In genomic region chr18:79625924-79626561, GRCh38 we compare ENCODE assay signal across 15 cellular contexts. TPM values are rescaled to one million over a fixed set of nuclear protein-coding genes. Genes with fewer than 3 reads are reported as not detected.
A peak's percentile ranks its signal among the peaks of the same experiment; 100 is the strongest.
DNase-seq lines count a peak whose midpoint lies in the region; ATAC-seq, FAIRE-seq and TF ChIP-seq lines count a peak whose summit lies in the region.
"Had no signal": no experiment of that assay in that cellular context is flagged by ENCODE, and none has a peak within 500 bp of the region (broad histone marks: within the 10 kb centered on the region; RNA-seq: fewer than 3 reads in every experiment).

No MANE protein-coding gene starts in this region.

- no peak overlapping the region for H3K4me3 ChIP-seq in BLaER1 treated with 17β-estradiol and CSF1 and Interleukin-3, amounts not matched to agents 10 nM and 100 nM
- peak overlapping the region; percentile 31; the same call in 1 of the 2 replicates for H3K4me3 ChIP-seq in Karpas-422 (ENCODE audit: low read length)
- H3K4me3 ChIP-seq: GM23248 had no signal

- no peaks in the 10 kb centered on the region for H3K79me2 ChIP-seq in Karpas-422 (ENCODE audit: low read length)

- H3K27me3 Mint-ChIP-seq in glutamatergic neuron (ENCODE audit: unreplicated experiment): peaks cover 4% of the 10 kb centered on the region

- no peaks in the 10 kb centered on the region for H3K9me2 ChIP-seq in Karpas-422 (replicated peaks; ENCODE audit: insufficient read depth, low read length)

- no peaks in the 10 kb centered on the region for H3K9me3 ChIP-seq in BLaER1 treated with 17β-estradiol and CSF1 and Interleukin-3, amounts not matched to agents 10 nM and 100 nM (replicated peaks in 1 of 11)
- no peaks in the 10 kb centered on the region for H3K9me3 ChIP-seq in Karpas-422 (ENCODE audit: low read length)

- TF ChIP-seq CTCF in glutamatergic neuron (IDR thresholded peaks at IDR 0.05; ENCODE audit: partially characterized antibody, unreplicated experiment): no peak
- no peak for TF ChIP-seq CTCF in D721Med (IDR thresholded peaks at IDR 0.05; ENCODE audit: insufficient read depth, missing control alignments)

- ATAC-seq in sciatic nerve: peak; percentile 17

- peaks cover 4% of the 10 kb centered on the region for H3K36me3 Mint-ChIP-seq in glutamatergic neuron (ENCODE audit: unreplicated experiment)
- H3K36me3 Mint-ChIP-seq: CD8-positive, alpha-beta memory T cell had no signal

- H3K36me3 ChIP-seq in BLaER1 treated with 17β-estradiol and CSF1 and Interleukin-3, amounts not matched to agents 10 nM and 100 nM: no peaks in the 10 kb centered on the region
- H3K36me3 ChIP-seq in Karpas-422 (ENCODE audit: insufficient read depth, low read length): no peaks in the 10 kb centered on the region

- peak overlapping the region in 8 of 11 experiments; percentile 7 to 68 (median 39); a peak in 13 of 22 replicates for H3K27ac ChIP-seq in BLaER1 treated with 17β-estradiol and CSF1 and Interleukin-3, amounts not matched to agents 10 nM and 100 nM
- no peak overlapping the region for H3K27ac ChIP-seq in Karpas-422 (ENCODE audit: low read length)
- H3K27ac ChIP-seq: GM23248 had no signal

- peaks cover 4% of the 10 kb centered on the region for H3K4me1 Mint-ChIP-seq in glutamatergic neuron (ENCODE audit: low read depth, unreplicated experiment)

- H2AFZ ChIP-seq in Karpas-422 (ENCODE audit: low read length): no peak overlapping the region
- H2AFZ ChIP-seq: GM23248 had no signal

- intact Hi-C loops in sciatic nerve (cut with DNase I): no loop called here

- FAIRE-seq in D721Med (lab: Jason Lieb, UNC): no peak

- H3K27ac Mint-ChIP-seq in glutamatergic neuron (ENCODE audit: unreplicated experiment): no peak overlapping the region
- H3K27ac Mint-ChIP-seq: CD8-positive, alpha-beta memory T cell had no signal

- peaks cover 46 to 64% (median 55%) of the 10 kb centered on the region in 10 experiments for H3K4me1 ChIP-seq in BLaER1 treated with 17β-estradiol and CSF1 and Interleukin-3, amounts not matched to agents 10 nM and 100 nM
- H3K4me1 ChIP-seq in Karpas-422 (ENCODE audit: low read length): peaks cover 38% of the 10 kb centered on the region

- DNase-seq in Karpas-422 (peak; percentile 59), glutamatergic neuron (no peak), sciatic nerve (ENCODE audit: low spot score) (peak; percentile 57), D721Med (ENCODE audit: insufficient read length, low spot score) (no peak), DMS153 (lab: John Stamatoyannopoulos, UW) (no peak), NCI-H1105 treated with DMSO at 0.1 percent for 48 hours (lab: John Stamatoyannopoulos, UW) (no peak)
- DNase-seq in stimulated activated CD4-positive, alpha-beta T cell treated with anti-CD3 and anti-CD28 coated beads, Interleukin-4, amount 100 ng/mL, for 24 hours: no peak
- DNase-seq: GM23248, NCI-H1092, NCI-H1694 treated with DMSO at 0.1 percent for 48 hours, NCI-H446, NCI-H748 treated with DMSO at 0.1 percent for 48 hours, SHP77 had no signal

- peak overlapping the region; percentile 79 to 94 (median 90) for H3K4me2 ChIP-seq in BLaER1 treated with 17β-estradiol and CSF1 and Interleukin-3, amounts not matched to agents 10 nM and 100 nM
- peak overlapping the region; percentile 70 for H3K4me2 ChIP-seq in Karpas-422 (ENCODE audit: low read depth, low read length, poor library complexity, severe bottlenecking)

- peak overlapping the region in 4 of 11 experiments; percentile 4 to 59 (median 34); a peak in 3 of 22 replicates for H3K9ac ChIP-seq in BLaER1 treated with 17β-estradiol and CSF1 and Interleukin-3, amounts not matched to agents 10 nM and 100 nM
- H3K9ac ChIP-seq in Karpas-422 (ENCODE audit: low read length): peak overlapping the region; percentile 15
- H3K9ac ChIP-seq: GM23248 had no signal

- peaks cover 9% of the 10 kb centered on the region for H3K9me3 Mint-ChIP-seq in glutamatergic neuron (ENCODE audit: unreplicated experiment)
- H3K9me3 Mint-ChIP-seq: CD8-positive, alpha-beta memory T cell had no signal

- peaks cover 0 to 23% (median 0%) of the 10 kb centered on the region in 11 experiments; a peak in 6 of 22 replicates for H4K20me1 ChIP-seq in BLaER1 treated with 17β-estradiol and CSF1 and Interleukin-3, amounts not matched to agents 10 nM and 100 nM
- H4K20me1 ChIP-seq in Karpas-422 (ENCODE audit: insufficient read depth, low read depth, low read length): peaks cover 5% of the 10 kb centered on the region; the same call in 1 of the 2 replicates

- peak overlapping the region; percentile 5 for H3K4me3 Mint-ChIP-seq in glutamatergic neuron (ENCODE audit: unreplicated experiment)
- H3K4me3 Mint-ChIP-seq: CD8-positive, alpha-beta memory T cell had no signal

- peaks cover 0 to 55% (median 14%) of the 10 kb centered on the region in 11 experiments; a peak in 18 of 22 replicates for H3K27me3 ChIP-seq in BLaER1 treated with 17β-estradiol and CSF1 and Interleukin-3, amounts not matched to agents 10 nM and 100 nM
- H3K27me3 ChIP-seq in Karpas-422 (ENCODE audit: low read length): no peaks in the 10 kb centered on the region

RNA-seq across cellular contexts. Expression of gene CTDP1, which starts 53.6 kb away (rescaled TPM):
- total RNA-seq in Karpas-422 (2014; rRNA removed; shearing (Covaris generic); ENCODE audit: low replicate concordance): 14.1 and 32.9 TPM in 2 replicates
- 34.8 TPM for total RNA-seq in glutamatergic neuron (ENCODE audit: unreplicated experiment)
- 15.7 TPM for total RNA-seq in sciatic nerve

Comparison
In these comparisons a context has a peak if more than half of its experiments do, and no peak if none do; other contexts are left out.
1. DNase-seq: peak in Karpas-422 (single experiment) and sciatic nerve (single experiment); none in glutamatergic neuron (single experiment), D721Med (single experiment), DMS153 (single experiment), stimulated activated CD4-positive, alpha-beta T cell treated with anti-CD3 and anti-CD28 coated beads, Interleukin-4, amount 100 ng/mL, for 24 hours (single experiment) and NCI-H1105 treated with DMSO at 0.1 percent for 48 hours (single experiment).